Comparison of ENCODE assay signal across 16 cellular contexts in the genomic region with DNA sequence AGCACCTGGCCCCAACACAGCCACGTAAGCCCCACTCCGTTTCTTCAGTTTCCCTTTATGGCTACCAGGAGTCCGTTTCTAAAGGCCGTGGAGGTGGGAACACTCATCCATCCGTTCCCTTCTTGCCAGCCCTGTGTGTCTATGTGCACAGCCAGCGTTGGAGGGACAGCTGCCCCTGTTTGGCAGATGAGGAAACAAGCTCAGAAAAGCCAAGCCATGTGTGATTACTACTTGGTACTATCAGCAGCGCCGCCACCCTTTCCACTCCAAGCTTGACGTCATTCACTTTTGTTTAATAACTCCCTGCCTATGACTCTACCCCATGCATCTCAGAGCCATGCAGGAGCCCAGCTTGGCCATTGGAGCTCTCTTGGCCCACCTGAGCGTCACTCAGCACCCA. TPM values are rescaled to one million over a fixed set of nuclear protein-coding genes. Genes with fewer than 3 reads are reported as not detected.
A peak's percentile ranks its signal among the peaks of the same experiment; 100 is the strongest.
DNase-seq lines count a peak whose midpoint lies in the region; ATAC-seq and TF ChIP-seq lines count a peak whose summit lies in the region.
"Had no signal": no experiment of that assay in that cellular context is flagged by ENCODE, and none has a peak within 500 bp of the region (broad histone marks: within the 10 kb centered on the region; RNA-seq: fewer than 3 reads in every experiment).

No MANE protein-coding gene starts in this region.

- peak overlapping the region; percentile 98 for H3K27ac Mint-ChIP-seq in activated T-cell treated with anti-CD3 and anti-CD28 coated beads, Interleukin-2, amount 50 U/mL, for 24 hours
- peak overlapping the region; percentile 3 to 54 for H3K27ac Mint-ChIP-seq in T-cell
- peak overlapping the region; percentile 28 for H3K27ac Mint-ChIP-seq in dendritic cell treated with granulocyte-macrophage colony-stimulating factor and Interleukin-4, amounts not matched to agents 40 ng/mL and 50 ng/mL, for 4 days

- H3K9me3 ChIP-seq in stomach (no peaks in the 10 kb centered on the region), adrenal gland (replicated peaks in 1 of 3) (no peaks in the 10 kb centered on the region)
- H3K9me3 ChIP-seq: ascending aorta, colonic mucosa had no signal

- TF ChIP-seq POLR2A in stomach (IDR thresholded peaks at IDR 0.05) (no peak), adrenal gland (IDR thresholded peaks at IDR 0.05) (no peak)

- H3K4me3 Mint-ChIP-seq in activated T-cell treated with anti-CD3 and anti-CD28 coated beads, Interleukin-2, amount 50 U/mL, for 24 hours: peak overlapping the region; percentile 96
- H3K4me3 Mint-ChIP-seq in T-cell: peak overlapping the region in 1 of 3 donors; percentile 96
- no peak overlapping the region for H3K4me3 Mint-ChIP-seq in dendritic cell treated with granulocyte-macrophage colony-stimulating factor and Interleukin-4, amounts not matched to agents 40 ng/mL and 50 ng/mL, for 4 days

- no peaks in the 10 kb centered on the region for H3K9me3 Mint-ChIP-seq in activated T-cell treated with anti-CD3 and anti-CD28 coated beads, Interleukin-2, amount 50 U/mL, for 24 hours
- H3K9me3 Mint-ChIP-seq in T-cell: no peaks in the 10 kb centered on the region
- H3K9me3 Mint-ChIP-seq in dendritic cell treated with granulocyte-macrophage colony-stimulating factor and Interleukin-4, amounts not matched to agents 40 ng/mL and 50 ng/mL, for 4 days: no peaks in the 10 kb centered on the region

- CTCF ChIA-PET in T-cell (lab: Charles Lee): no interaction called here

- H3K4me1 ChIP-seq in stomach: peaks cover 23 to 43% (median 35%) of the 10 kb centered on the region in 4 donors
- peaks cover 20 to 27% of the 10 kb centered on the region in 2 donors for H3K4me1 ChIP-seq in adrenal gland (replicated peaks in 1 of 2)

- ATAC-seq in T-cell (replicated peaks in 1 of 4) (no peak), HG03097 (IDR thresholded peaks at IDR 0.05; ENCODE audit: low FRiP score, unreplicated experiment) (no peak), GM18868 (IDR thresholded peaks at IDR 0.05; ENCODE audit: unreplicated experiment) (no peak)

- peaks cover 32% of the 10 kb centered on the region for H3K4me1 Mint-ChIP-seq in activated T-cell treated with anti-CD3 and anti-CD28 coated beads, Interleukin-2, amount 50 U/mL, for 24 hours (ENCODE audit: low read depth)
- peaks cover 11 to 22% (median 19%) of the 10 kb centered on the region in 3 donors for H3K4me1 Mint-ChIP-seq in T-cell
- H3K4me1 Mint-ChIP-seq in dendritic cell treated with granulocyte-macrophage colony-stimulating factor and Interleukin-4, amounts not matched to agents 40 ng/mL and 50 ng/mL, for 4 days (ENCODE audit: low read depth): peaks cover 39% of the 10 kb centered on the region

- H3K27me3 ChIP-seq in stomach (no peaks in the 10 kb centered on the region), adrenal gland (no peaks in the 10 kb centered on the region)
- H3K27me3 ChIP-seq: ascending aorta, colonic mucosa had no signal

- no peak for DNase-seq in activated T-cell treated with anti-CD3 and anti-CD28 coated beads, Interleukin-2, amount 50 U/mL, for 24 hours
- no peak for DNase-seq in activated T-cell treated with anti-CD3 and anti-CD28 coated beads, Interleukin-2, amount 50 U/mL, for 48 hours
- no peak for DNase-seq in T-cell
- DNase-seq in stomach: peak; percentile 53
- DNase-seq in adrenal gland: no peak
- DNase-seq: ACHN, colonic mucosa, GDM1, head of caudate nucleus, NCI-H146, NCI-H510A, substantia nigra had no signal

- TF ChIP-seq EP300 in stomach (IDR thresholded peaks at IDR 0.05): no peak

- no peak overlapping the region for H3K27ac ChIP-seq in stomach
- H3K27ac ChIP-seq in adrenal gland: no peak overlapping the region
- H3K27ac ChIP-seq: ascending aorta, colonic mucosa had no signal

- intact Hi-C loops in dendritic cell treated with granulocyte-macrophage colony-stimulating factor and Interleukin-4, amounts not matched to agents 40 ng/mL and 50 ng/mL, for 4 days (cut with micrococcal nuclease): no loop called here
- intact Hi-C loops in stomach (cut with DNase I; ENCODE audit: low total_unique reads) (no loop called here), adrenal gland (cut with DNase I) (no loop called here)

- POLR2A ChIA-PET in T-cell (lab: Charles Lee): interaction anchor here in 1 of 2 donors (0.6 kb wide), 1 partner anchor 1805 kb away, joined by 5 read pairs; no protein-coding TSS in a partner anchor

- H3K36me3 Mint-ChIP-seq in activated T-cell treated with anti-CD3 and anti-CD28 coated beads, Interleukin-2, amount 50 U/mL, for 24 hours (ENCODE audit: low read depth): peaks cover 77% of the 10 kb centered on the region
- H3K36me3 Mint-ChIP-seq in T-cell: no peaks in the 10 kb centered on the region
- peaks cover 66% of the 10 kb centered on the region for H3K36me3 Mint-ChIP-seq in dendritic cell treated with granulocyte-macrophage colony-stimulating factor and Interleukin-4, amounts not matched to agents 40 ng/mL and 50 ng/mL, for 4 days (ENCODE audit: low read depth)

- TF ChIP-seq CTCF in stomach (IDR thresholded peaks at IDR 0.05): no peak
- no peak for TF ChIP-seq CTCF in adrenal gland (IDR thresholded peaks at IDR 0.05)

- H3K36me3 ChIP-seq in stomach (no peaks in the 10 kb centered on the region), adrenal gland (replicated peaks in 1 of 2) (no peaks in the 10 kb centered on the region)
- H3K36me3 ChIP-seq: colonic mucosa had no signal

- 66 to 81% (median 69%) methylated on average over 10 of the region's 10 CpGs for WGBS in stomach, 5 donors
- 92 to 96% (median 94%) methylated on average over 10 of the region's 10 CpGs for WGBS in adrenal gland, 4 donors

- H3K4me3 ChIP-seq in stomach (no peak overlapping the region), adrenal gland (no peak overlapping the region)
- H3K4me3 ChIP-seq: ascending aorta, colonic mucosa had no signal

- H3K27me3 Mint-ChIP-seq in activated T-cell treated with anti-CD3 and anti-CD28 coated beads, Interleukin-2, amount 50 U/mL, for 24 hours: no peaks in the 10 kb centered on the region
- H3K27me3 Mint-ChIP-seq in T-cell: no peaks in the 10 kb centered on the region
- H3K27me3 Mint-ChIP-seq in dendritic cell treated with granulocyte-macrophage colony-stimulating factor and Interleukin-4, amounts not matched to agents 40 ng/mL and 50 ng/mL, for 4 days: no peaks in the 10 kb centered on the region

RNA-seq across cellular contexts. Expression of a gene that starts 3.5 kb away (rescaled TPM):
- 10 to 100 TPM in 4 of 5 donors, 1 to 10 TPM in 1; 8.9 to 21.5 (median 19.8) TPM for total RNA-seq in T-cell
- 10 to 100 TPM in 1 of 5 donors, 1 to 10 TPM in 3, under 1 TPM in 1; 0.58 to 26.8 (median 3.5) TPM for total RNA-seq in stomach
- polyA plus RNA-seq in stomach: 1 to 10 TPM in 2 of 3 donors, under 1 TPM in 1; 0.81 to 2.9 (median 1.1) TPM
- 1 to 10 TPM in 7 of 8 donors, under 1 TPM in 1; 0.66 to 7.0 (median 2.7) TPM for total RNA-seq in adrenal gland
- 1 to 10 TPM in 1 of 3 donors, under 1 TPM in 2; 0.64 to 7.6 (median 0.72) TPM for polyA plus RNA-seq in adrenal gland

Comparison
In these comparisons a context has a peak if more than half of its experiments do, and no peak if none do; other contexts are left out.
1. H3K27ac Mint-ChIP-seq: peak in every context shown above with its lines; median percentile 98 in activated T-cell treated with anti-CD3 and anti-CD28 coated beads, Interleukin-2, amount 50 U/mL, for 24 hours; 28 in T-cell; 28 in dendritic cell treated with granulocyte-macrophage colony-stimulating factor and Interleukin-4, amounts not matched to agents 40 ng/mL and 50 ng/mL, for 4 days.